In genomic region chr2:71505770-71506140, GRCh38 we compare ENCODE assay signal across 18 cellular contexts. TPM values are rescaled to one million over a fixed set of nuclear protein-coding genes. Genes with fewer than 3 reads are reported as not detected.
"Had no signal": no experiment of that assay in that cellular context is flagged by ENCODE, and none has a peak within 500 bp of the region (broad histone marks: within the 10 kb centered on the region; RNA-seq: fewer than 3 reads in every experiment).

No MANE protein-coding gene starts in this region.

- H3K36me3 ChIP-seq: adrenal gland, colonic mucosa, thoracic aorta had no signal

- H3K4me1 ChIP-seq: adrenal gland, colonic mucosa had no signal

- DNase-seq: activated CD4-positive, alpha-beta memory T cell treated with anti-CD3 and anti-CD28 coated beads for 36 hours; activated CD4-positive, alpha-beta T cell treated with anti-CD3 and anti-CD28 coated beads for 4 hours; activated gamma-delta T cell treated with Interleukin-2 at 50 U/mL for 16 hours; activated T-cell treated with anti-CD3 and anti-CD28 coated beads for 4 hours; adrenal gland; colonic mucosa; foreskin melanocyte; kidney glomerular epithelial cell; mucosa of descending colon; naive thymus-derived CD4-positive, alpha-beta T cell; stimulated activated CD4-positive, alpha-beta T cell treated with anti-CD3 and anti-CD28 coated beads, Interleukin-15, amount 100 ng/mL, for 24 hours; stimulated activated CD4-positive, alpha-beta T cell treated with anti-CD3 and anti-CD28 coated beads, Interleukin-4, amount 100 ng/mL, for 1 hour; SW 1271 had no signal

- H3K9me3 ChIP-seq: adrenal gland, colonic mucosa, mucosa of descending colon, thoracic aorta had no signal

- H3K79me2 ChIP-seq: parathyroid adenoma had no signal

- H2AFZ ChIP-seq: parathyroid adenoma had no signal

- H3K27me3 ChIP-seq: adrenal gland, colonic mucosa had no signal

- H3K9ac ChIP-seq: parathyroid adenoma had no signal

- H3K27ac ChIP-seq: adrenal gland, colonic mucosa, parathyroid adenoma, thoracic aorta had no signal

- H3K4me3 ChIP-seq: adrenal gland, colonic mucosa, mucosa of descending colon, thoracic aorta had no signal

- ATAC-seq: activated naive CD4-positive, alpha-beta T cell treated with anti-CD3 and anti-CD28 coated beads, Interleukin-2, amount 50 U/mL, for 72 hours; naive thymus-derived CD4-positive, alpha-beta T cell had no signal

RNA-seq across cellular contexts. Expression of gene DYSF, which starts 52.4 kb away (rescaled TPM):
- total RNA-seq: activated CD4-positive, alpha-beta memory T cell treated with anti-CD3 and anti-CD28 coated beads for 36 hours; activated T-helper 1 cell treated with anti-CD3 and anti-CD28 coated beads, Interleukin-12 subunit alpha, Interleukin-12 subunit beta, Interleukin-2, Interleukin-4 antibody, amounts not matched to agents 30 ng/mL and 10 ng/mL and 1 ng/mL, durations not matched to agents 14 hours and 24 hours and 36 hours; T-helper 2 cell treated with Interferon-gamma antibody and Interleukin-4, amounts not matched to agents 100 ng/mL and 5 ng/mL, for 36 hours had no signal
- polyA plus RNA-seq: naive thymus-derived CD4-positive, alpha-beta T cell had no signal
